ENCODE assay signal across 10 cellular contexts in genomic region chr1:201137579-201138310, GRCh38. TPM values are rescaled to one million over a fixed set of nuclear protein-coding genes. Genes with fewer than 3 reads are reported as not detected.
DNase-seq lines count a peak whose midpoint lies in the region; ATAC-seq, FAIRE-seq and TF ChIP-seq lines count a peak whose summit lies in the region.
"Had no signal": no experiment of that assay in that cellular context is flagged by ENCODE, and none has a peak within 500 bp of the region (broad histone marks: within the 10 kb centered on the region; RNA-seq: fewer than 3 reads in every experiment).

No MANE protein-coding gene starts in this region.

- no peak for ATAC-seq in GM18909 (IDR thresholded peaks at IDR 0.05; ENCODE audit: poor library complexity, unreplicated experiment)
- no peak for ATAC-seq in HG03442 (IDR thresholded peaks at IDR 0.05; ENCODE audit: unreplicated experiment)

- TF ChIP-seq CTCF in HFF-Myc (IDR thresholded peaks at IDR 0.05; ENCODE audit: low read depth, low read length, missing control alignments), result no peak
- TF ChIP-seq CTCF in chondrocyte (IDR thresholded peaks at IDR 0.05), result no peak

- no peak overlapping the region for H3K4me3 Mint-ChIP-seq in chondrocyte (ENCODE audit: unreplicated experiment)
- H3K4me3 Mint-ChIP-seq: activated CD4-positive, alpha-beta memory T cell treated with anti-CD3 and anti-CD28 coated beads for 36 hours had no signal

- no peaks in the 10 kb centered on the region for H3K27me3 Mint-ChIP-seq in chondrocyte (ENCODE audit: low read depth)
- H3K27me3 Mint-ChIP-seq: activated CD4-positive, alpha-beta memory T cell treated with anti-CD3 and anti-CD28 coated beads for 36 hours had no signal

- H3K27me3 ChIP-seq in subcutaneous abdominal adipose tissue (ENCODE audit: control insufficient read depth in 5 of 5, insufficient read depth in 4 of 5, low read length in 5 of 5) (no peaks in the 10 kb centered on the region), small intestine (ENCODE audit: control insufficient read depth in 2 of 2, insufficient read depth in 2 of 2, low read length in 2 of 2) (no peaks in the 10 kb centered on the region)

- H3K27ac Mint-ChIP-seq in chondrocyte (ENCODE audit: unreplicated experiment), result peak overlapping the region; percentile 97
- H3K27ac Mint-ChIP-seq: activated CD4-positive, alpha-beta memory T cell treated with anti-CD3 and anti-CD28 coated beads for 36 hours had no signal

- FAIRE-seq in small intestine (lab: Jason Lieb, UNC), result no peak

- H3K36me3 ChIP-seq in subcutaneous abdominal adipose tissue (ENCODE audit: control insufficient read depth in 5 of 5, insufficient read depth in 5 of 5, low read length in 5 of 5) (peaks cover 0 to 83% (median 43%) of the 10 kb centered on the region in 5 donors), small intestine (ENCODE audit: control insufficient read depth in 2 of 2, insufficient read depth in 2 of 2, low read length in 2 of 2) (peaks cover 0 to 2% of the 10 kb centered on the region in 2 donors)

- H3K4me3 ChIP-seq in HFF-Myc (replicated peaks; ENCODE audit: low read depth, low read length) (no peak overlapping the region), subcutaneous abdominal adipose tissue (ENCODE audit: low read depth in 1 of 5, low read length in 5 of 5) (no peak overlapping the region), small intestine (ENCODE audit: low read depth in 1 of 2, low read length in 2 of 2) (no peak overlapping the region)

- WGBS in small intestine, 3 donors, result 78 to 89% (median 82%) methylated on average over 6 of the region's 6 CpGs

- H3K9ac ChIP-seq in subcutaneous abdominal adipose tissue (ENCODE audit: low read length in 5 of 5), result peak overlapping the region in 2 of 5 donors; percentile 6

- DNase-seq in HFF-Myc (ENCODE audit: extremely low read depth, low read depth), result peak; percentile 54
- peak; percentile 90 for DNase-seq in chondrocyte (ENCODE audit: low spot score)
- DNase-seq in kidney glomerular epithelial cell (lab: John Stamatoyannopoulos, UW), result peak; percentile 46
- no peak for DNase-seq in activated CD8-positive, alpha-beta memory T cell treated with anti-CD3 and anti-CD28 coated beads, Interleukin-2, amount 50 U/mL, for 48 hours
- DNase-seq in small intestine, result no peak
- DNase-seq: activated CD4-positive, alpha-beta memory T cell treated with anti-CD3 and anti-CD28 coated beads for 36 hours; NCI-H510A treated with DMSO at 0.1 percent for 48 hours had no signal

- H3K4me1 ChIP-seq in subcutaneous abdominal adipose tissue (ENCODE audit: control insufficient read depth in 5 of 5, insufficient read depth in 5 of 5, low read length in 5 of 5) (peaks cover 0 to 31% (median 29%) of the 10 kb centered on the region in 5 donors), small intestine (ENCODE audit: control insufficient read depth in 2 of 2, insufficient read depth in 1 of 2, low read depth in 1 of 2, low read length in 1 of 2) (no peaks in the 10 kb centered on the region)

- no peaks in the 10 kb centered on the region for H3K9me3 ChIP-seq in subcutaneous abdominal adipose tissue (ENCODE audit: control insufficient read depth in 5 of 5, low read length in 5 of 5)
- H3K9me3 ChIP-seq in small intestine (ENCODE audit: control insufficient read depth, low read depth), result no peaks in the 10 kb centered on the region

- H3K36me3 Mint-ChIP-seq in chondrocyte (ENCODE audit: low read depth), result peaks cover 22% of the 10 kb centered on the region

- peak overlapping the region; percentile 23 for H3K27ac ChIP-seq in subcutaneous abdominal adipose tissue (ENCODE audit: low read depth, low read length)
- H3K27ac ChIP-seq in small intestine (ENCODE audit: low read depth in 1 of 2, low read length in 1 of 2), result no peak overlapping the region

- no peaks in the 10 kb centered on the region for H3K9me3 Mint-ChIP-seq in chondrocyte (ENCODE audit: low read depth)
- H3K9me3 Mint-ChIP-seq: activated CD4-positive, alpha-beta memory T cell treated with anti-CD3 and anti-CD28 coated beads for 36 hours had no signal

- peaks cover 28% of the 10 kb centered on the region for H3K4me1 Mint-ChIP-seq in chondrocyte (ENCODE audit: low read depth)

RNA-seq across cellular contexts. Expression of gene ASCL5, which starts 10.8 kb away (rescaled TPM):
- total RNA-seq in chondrocyte, result 0.19 TPM in 1 of 3 replicates, not detected in the others
- polyA plus RNA-seq in small intestine, result under 1 TPM in 1 of 3 donors, not detected in 2; 0.15 TPM
- total RNA-seq: activated CD4-positive, alpha-beta memory T cell treated with anti-CD3 and anti-CD28 coated beads for 36 hours had no signal

RNA-seq across cellular contexts. Expression of gene TMEM9, which starts 16.5 kb away (rescaled TPM):
- 56.9 to 57.3 TPM (median 57.2 TPM) in 3 replicates for total RNA-seq in chondrocyte
- polyA plus RNA-seq in small intestine, result 10 to 100 TPM in 2 of 3 donors, 1 to 10 TPM in 1; 6.3 to 58.5 (median 11.6) TPM

RNA-seq across cellular contexts. Expression of gene CACNA1S, which starts 25.5 kb away (rescaled TPM):
- 0.07 to 0.46 TPM (median 0.40 TPM) in 3 replicates for total RNA-seq in chondrocyte
- under 1 TPM in 1 of 3 donors, not detected in 2; 0.01 TPM for polyA plus RNA-seq in small intestine
- total RNA-seq: activated CD4-positive, alpha-beta memory T cell treated with anti-CD3 and anti-CD28 coated beads for 36 hours had no signal

RNA-seq across cellular contexts. Expression of gene IGFN1, which starts 52.9 kb away (rescaled TPM):
- total RNA-seq in chondrocyte, result 0.24 to 1.9 TPM (median 1.6 TPM) in 3 replicates
- under 1 TPM in 2 of 3 donors, not detected in 1; under 0.01 to 0.01 TPM for polyA plus RNA-seq in small intestine
- total RNA-seq: activated CD4-positive, alpha-beta memory T cell treated with anti-CD3 and anti-CD28 coated beads for 36 hours had no signal

Comparison
In these comparisons a context has a peak if more than half of its experiments do, and no peak if none do; other contexts are left out.
1. DNase-seq: peak in HFF-Myc (single experiment), chondrocyte (single experiment) and kidney glomerular epithelial cell (single experiment); none in activated CD8-positive, alpha-beta memory T cell treated with anti-CD3 and anti-CD28 coated beads, Interleukin-2, amount 50 U/mL, for 48 hours (single experiment) and small intestine (single experiment).